In genomic region chr9:126235350-126235740, GRCh38 we compare ENCODE assay signal across 25 cellular contexts.
"Had no signal": no experiment of that assay in that cellular context is flagged by ENCODE, and none has a peak within 500 bp of the region (broad histone marks: within the 10 kb centered on the region; RNA-seq: fewer than 3 reads in every experiment).

No MANE protein-coding gene starts in this region.

- H3K27ac Mint-ChIP-seq: activated B cell treated with CpG ODN at 0.5 μM for 24 hours; activated CD4-positive, alpha-beta memory T cell treated with anti-CD3 and anti-CD28 coated beads, Interleukin-2, amount 10 ng/mL, durations not matched to agents 7 days and 5 days; activated naive CD4-positive, alpha-beta T cell treated with anti-CD3 and anti-CD28 coated beads for 36 hours; activated naive CD8-positive, alpha-beta T cell; activated T-helper 17 cell treated with anti-CD3 and anti-CD28 coated beads, Interleukin-2, amount 50 U/mL, for 72 hours; T-helper 1 cell treated with Interleukin-12 subunit alpha and Interleukin-12 subunit beta and Interleukin-4 antibody, amounts not matched to agents 30 μg/mL and 1 μg/mL, for 36 hours had no signal

- H3K4me3 Mint-ChIP-seq: activated B cell treated with CpG ODN at 0.5 μM for 24 hours; activated CD4-positive, alpha-beta memory T cell treated with anti-CD3 and anti-CD28 coated beads, Interleukin-2, amount 10 ng/mL, durations not matched to agents 7 days and 5 days; activated naive CD4-positive, alpha-beta T cell treated with anti-CD3 and anti-CD28 coated beads for 36 hours; activated naive CD8-positive, alpha-beta T cell; activated T-helper 17 cell treated with anti-CD3 and anti-CD28 coated beads, Interleukin-2, amount 50 U/mL, for 72 hours; T-helper 1 cell treated with Interleukin-12 subunit alpha and Interleukin-12 subunit beta and Interleukin-4 antibody, amounts not matched to agents 30 μg/mL and 1 μg/mL, for 36 hours had no signal

- DNase-seq: activated B cell treated with CpG ODN at 0.5 μM for 24 hours; activated CD4-positive, alpha-beta memory T cell treated with anti-CD3 and anti-CD28 coated beads, Interleukin-2, amount 10 ng/mL, durations not matched to agents 7 days and 5 days; activated CD4-positive, alpha-beta T cell treated with anti-CD3 and anti-CD28 coated beads for 1 hour; activated CD4-positive, alpha-beta T cell treated with anti-CD3 and anti-CD28 coated beads, Interleukin-2, amount 50 U/mL, for 1 hour; activated gamma-delta T cell; activated naive CD4-positive, alpha-beta T cell treated with anti-CD3 and anti-CD28 coated beads for 36 hours; activated T-cell treated with anti-CD3 and anti-CD28 coated beads for 4 hours; activated T-cell treated with anti-CD3 and anti-CD28 coated beads, Interleukin-2, amount 50 U/mL, for 48 hours; amygdala; brain microvascular endothelial cell; NCI-H1092; NCI-H1417; NCI-H1930; NCI-H345; NCI-H510A; Peyer's patch; Right ventricle myocardium superior; SJCRH30; T-helper 9 cell had no signal

- H3K36me3 Mint-ChIP-seq: activated naive CD8-positive, alpha-beta T cell had no signal

- H3K9me3 Mint-ChIP-seq: activated B cell treated with CpG ODN at 0.5 μM for 24 hours; activated CD4-positive, alpha-beta memory T cell treated with anti-CD3 and anti-CD28 coated beads, Interleukin-2, amount 10 ng/mL, durations not matched to agents 7 days and 5 days; activated naive CD4-positive, alpha-beta T cell treated with anti-CD3 and anti-CD28 coated beads for 36 hours; activated T-helper 17 cell treated with anti-CD3 and anti-CD28 coated beads, Interleukin-2, amount 50 U/mL, for 72 hours; T-helper 1 cell treated with Interleukin-12 subunit alpha and Interleukin-12 subunit beta and Interleukin-4 antibody, amounts not matched to agents 30 μg/mL and 1 μg/mL, for 36 hours had no signal

- H3K4me1 Mint-ChIP-seq: activated CD4-positive, alpha-beta memory T cell treated with anti-CD3 and anti-CD28 coated beads, Interleukin-2, amount 10 ng/mL, durations not matched to agents 7 days and 5 days; activated T-helper 17 cell treated with anti-CD3 and anti-CD28 coated beads, Interleukin-2, amount 50 U/mL, for 72 hours had no signal

- H3K27ac ChIP-seq: brain microvascular endothelial cell, cardiac muscle cell, KMS-11, Peyer's patch, RWPE1, SJCRH30 had no signal

- ATAC-seq: activated T-helper 17 cell treated with anti-CD3 and anti-CD28 coated beads, Interleukin-2, amount 50 U/mL, for 72 hours had no signal
